In the genomic region with DNA sequence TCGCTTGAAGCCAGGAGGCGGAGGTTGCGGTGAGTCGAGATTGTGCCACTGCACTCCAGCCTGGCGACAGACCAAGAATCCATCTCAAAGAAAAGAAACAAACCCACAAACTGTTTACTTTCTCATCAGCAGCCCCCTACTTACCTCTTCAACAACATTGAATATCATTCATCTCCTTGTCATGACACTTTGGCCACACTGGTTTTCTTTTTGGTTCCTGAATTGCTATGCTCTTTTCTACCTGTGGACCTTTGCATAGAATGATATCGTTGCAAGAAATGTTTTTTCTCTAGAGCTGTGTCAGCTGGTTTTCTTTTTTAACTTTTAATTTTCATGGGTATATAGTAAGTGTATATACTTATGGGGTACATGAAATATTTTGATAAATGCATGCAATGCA, we compare ENCODE assay signal across 24 cellular contexts.
DNase-seq lines count a peak whose midpoint lies in the region; ATAC-seq, FAIRE-seq and TF ChIP-seq lines count a peak whose summit lies in the region.
"Had no signal": no experiment of that assay in that cellular context is flagged by ENCODE, and none has a peak within 500 bp of the region (broad histone marks: within the 10 kb centered on the region; RNA-seq: fewer than 3 reads in every experiment).

No MANE protein-coding gene starts in this region.

- no peak overlapping the region for H3K27ac ChIP-seq in GM12878 (ENCODE audit: control insufficient read depth, insufficient read depth)
- H3K27ac ChIP-seq: BLaER1 had no signal

- H3K4me2 ChIP-seq in GM12878 (ENCODE audit: control insufficient read depth, insufficient read depth), result no peak overlapping the region
- H3K4me2 ChIP-seq: BLaER1 had no signal

- intact Hi-C loops in GM12878 (cut with micrococcal nuclease; ENCODE audit: unreplicated experiment), result no loop called here

- CTCF ChIA-PET in WTC11 (lab: Charles Lee) (interaction anchor here (2.0 kb wide), 1 partner anchor 304 kb away, joined by 5 read pairs; no protein-coding TSS in a partner anchor), GM12878 (lab: Yijun Ruan, JAX) (no interaction called here)

- TF ChIP-seq POLR2A in GM12878 (IDR thresholded peaks at IDR 0.05; ENCODE audit: low read depth, low read length), result no peak

- ATAC-seq in WTC11, result no peak
- no peak for ATAC-seq in GM12878
- no peak for ATAC-seq in naive B cell (ENCODE audit: low read depth in 2 of 2)
- no peak for ATAC-seq in HG03378 (IDR thresholded peaks at IDR 0.05; ENCODE audit: unreplicated experiment)

- H3K4me3 ChIP-seq in GM12878, result no peak overlapping the region
- H3K4me3 ChIP-seq: BLaER1 had no signal

- SMC1A ChIA-PET in GM12878 (lab: Charles Lee; ENCODE audit: uncharacterized antibody, unreplicated experiment), result no interaction called here

- TF ChIP-seq EP300 in GM12878 (IDR thresholded peaks at IDR 0.05; ENCODE audit: borderline replicate concordance in 1 of 2, control insufficient read depth in 1 of 2, low read depth in 2 of 2, low read length in 2 of 2), result no peak

- H4K20me1 ChIP-seq in GM12878 (ENCODE audit: control insufficient read depth, insufficient read depth), result no peaks in the 10 kb centered on the region
- H4K20me1 ChIP-seq: BLaER1 had no signal

- peak; percentile 66 for FAIRE-seq in GM12878 (lab: Jason Lieb, UNC)
- FAIRE-seq: GM12891, GM19239 had no signal

- no peak for TF ChIP-seq RAD21 in GM12878 (IDR thresholded peaks at IDR 0.05; ENCODE audit: insufficient read depth, low read depth, low read length)

- H3K27me3 Mint-ChIP-seq in WTC11 (ENCODE audit: low read depth) (no peaks in the 10 kb centered on the region; the same call in 1 of the 2 replicates), naive B cell (no peaks in the 10 kb centered on the region)
- H3K27me3 Mint-ChIP-seq: CD4-positive, CD25-positive, alpha-beta regulatory T cell had no signal

- no peaks in the 10 kb centered on the region for H3K27me3 ChIP-seq in GM12878 (replicated peaks in 1 of 2; ENCODE audit: control insufficient read depth in 2 of 2, insufficient read depth in 2 of 2, low read length in 1 of 2)
- H3K27me3 ChIP-seq: BE2C, BLaER1 had no signal

- H3K9me3 Mint-ChIP-seq in WTC11 (peaks cover 18% of the 10 kb centered on the region), naive B cell (peaks cover 0 to 7% (median 2%) of the 10 kb centered on the region in 7 donors)
- H3K9me3 Mint-ChIP-seq: CD4-positive, CD25-positive, alpha-beta regulatory T cell had no signal

- no peak for DNase-seq in WTC11 (ENCODE audit: low spot score)
- DNase-seq in GM12878 (ENCODE audit: low read depth, low spot score), result no peak
- DNase-seq in naive B cell, result no peak
- no peak for DNase-seq in NCI-H146 (lab: John Stamatoyannopoulos, UW)
- DNase-seq: 8988T; ACHN; BE2C; C1 segment of cervical spinal cord; CD4-positive, alpha-beta memory T cell; CD4-positive, CD25-positive, alpha-beta regulatory T cell; CD8-positive, alpha-beta memory T cell; COR-L47; DMS 273 treated with DMSO at 0.1 percent for 48 hours; DMS153; DMS53; DMS79; DND-41; EL; GDM1 had no signal

- H3K27ac Mint-ChIP-seq in WTC11 (peak overlapping the region; percentile 39; the same call in 1 of the 2 replicates), naive B cell (peak overlapping the region in 5 of 6 donors; percentile 3 to 93 (median 56))

- H3K4me3 Mint-ChIP-seq in WTC11 (no peak overlapping the region), naive B cell (no peak overlapping the region)
- H3K4me3 Mint-ChIP-seq: CD14-positive monocyte; CD4-positive, alpha-beta memory T cell; CD4-positive, CD25-positive, alpha-beta regulatory T cell; CD8-positive, alpha-beta memory T cell had no signal

- H3K36me3 ChIP-seq in GM12878 (ENCODE audit: control insufficient read depth in 2 of 2, insufficient read depth in 2 of 2, low read length in 1 of 2), result no peaks in the 10 kb centered on the region
- H3K36me3 ChIP-seq: BE2C, BLaER1 had no signal

- H3K4me1 Mint-ChIP-seq in WTC11 (peaks cover 47% of the 10 kb centered on the region), naive B cell (peaks cover 27 to 40% (median 38%) of the 10 kb centered on the region in 3 donors)

- no TSS peak for BruUV-seq in GM12878 (replicated peaks; lab: Mats Ljungman, UMichigan)

- no peaks in the 10 kb centered on the region; the same call in 2 of the 3 replicates for H3K9me3 ChIP-seq in GM12878 (replicated peaks; ENCODE audit: control insufficient read depth, insufficient read depth, low read length)
- H3K9me3 ChIP-seq: BE2C had no signal

- H2AFZ ChIP-seq in GM12878 (ENCODE audit: control insufficient read depth, low read depth, low read length), result no peak overlapping the region

- in situ Hi-C loops in GM12878 (cut with MboI), result no loop called here

- H3K4me1 ChIP-seq in GM12878 (ENCODE audit: control insufficient read depth, insufficient read depth, low read length), result no peaks in the 10 kb centered on the region
- H3K4me1 ChIP-seq: BE2C, BLaER1 had no signal

- POLR2A ChIA-PET in WTC11 (lab: Charles Lee), result interaction anchor here (1.4 to 2.3 kb wide), 2 partner anchors 79 to 82 kb away, joined by 3 to 8 read pairs; a partner anchor contains a TSS
- POLR2A ChIA-PET in GM12878 (lab: Charles Lee), result no interaction called here

- H3K9ac ChIP-seq in GM12878 (ENCODE audit: control insufficient read depth, insufficient read depth, low read length), result no peak overlapping the region
- H3K9ac ChIP-seq: BLaER1 had no signal

- RAD21 ChIA-PET in GM12878 (lab: Charles Lee; ENCODE audit: unreplicated experiment), result no interaction called here

- 87% methylated on average over 6 of the region's 6 CpGs for WGBS in GM12878 (ENCODE audit: insufficient coverage, insufficient replicate concordance, low lambda C conversion rate, missing lambda C conversion rate)

- H3K36me3 Mint-ChIP-seq in WTC11 (peaks cover 60% of the 10 kb centered on the region), naive B cell (peaks cover 9 to 22% of the 10 kb centered on the region in 2 donors)
- H3K36me3 Mint-ChIP-seq: CD14-positive monocyte; CD4-positive, alpha-beta memory T cell; CD4-positive, CD25-positive, alpha-beta regulatory T cell; CD8-positive, alpha-beta memory T cell had no signal

- no peaks in the 10 kb centered on the region for H3K79me2 ChIP-seq in GM12878 (ENCODE audit: control insufficient read depth, insufficient read depth, low read length)

- TF ChIP-seq CTCF in WTC11 (IDR thresholded peaks at IDR 0.05) (no peak), GM12878 (IDR thresholded peaks at IDR 0.05 in 2 of 3, conservative IDR thresholded peaks at IDR 0.05 in 1 of 3; ENCODE audit: control insufficient read depth in 2 of 3, extremely low read depth in 1 of 3, insufficient read depth in 1 of 3, low read depth in 3 of 3, low read length in 3 of 3) (no peak)

TF ChIP-seq in WTC11, 78 proteins besides CTCF, POLR2A, EP300 and RAD21 (continues in another document):
- TF ChIP-seq, protein P1, sequence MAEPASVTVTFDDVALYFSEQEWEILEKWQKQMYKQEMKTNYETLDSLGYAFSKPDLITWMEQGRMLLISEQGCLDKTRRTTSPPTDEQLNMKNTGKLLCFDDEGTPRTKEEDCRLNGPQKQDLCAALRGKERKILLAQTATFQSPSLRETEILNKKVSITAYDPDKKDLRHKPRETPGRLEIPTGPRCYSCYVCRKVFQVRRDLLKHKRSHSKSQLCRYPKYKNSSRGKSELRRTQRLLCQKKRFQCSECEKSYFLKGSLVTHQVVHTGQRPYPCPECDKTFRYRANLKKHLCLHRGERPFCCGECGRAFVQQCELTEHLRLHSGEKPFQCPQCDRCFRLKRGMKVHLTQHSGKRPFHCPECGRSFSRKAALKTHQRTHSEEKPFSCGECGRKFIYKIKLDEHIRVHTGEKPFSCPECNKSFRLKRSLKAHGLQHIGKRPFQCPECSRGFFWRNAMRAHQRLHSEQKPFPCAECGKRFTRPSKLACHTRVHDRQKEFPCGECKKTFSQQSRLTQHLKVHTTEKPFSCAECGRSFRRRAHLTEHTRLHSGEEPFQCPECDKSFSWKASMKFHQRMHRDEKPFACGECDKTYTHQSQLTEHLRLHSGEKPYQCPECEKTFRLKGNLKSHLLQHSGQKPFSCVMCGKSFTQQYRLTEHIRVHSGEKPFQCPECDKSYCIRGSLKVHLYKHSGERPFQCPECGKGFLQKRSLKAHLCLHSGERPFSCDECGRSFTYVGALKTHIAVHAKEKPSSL (CRISPR knock-in tag; conservative IDR thresholded peaks at IDR 0.05), result peak; percentile 7; the same call in 1 of the 2 replicates

TF ChIP-seq in GM12878, 131 proteins besides CTCF, POLR2A, EP300 and RAD21 (continues in another document):
- TF ChIP-seq, protein P2, sequence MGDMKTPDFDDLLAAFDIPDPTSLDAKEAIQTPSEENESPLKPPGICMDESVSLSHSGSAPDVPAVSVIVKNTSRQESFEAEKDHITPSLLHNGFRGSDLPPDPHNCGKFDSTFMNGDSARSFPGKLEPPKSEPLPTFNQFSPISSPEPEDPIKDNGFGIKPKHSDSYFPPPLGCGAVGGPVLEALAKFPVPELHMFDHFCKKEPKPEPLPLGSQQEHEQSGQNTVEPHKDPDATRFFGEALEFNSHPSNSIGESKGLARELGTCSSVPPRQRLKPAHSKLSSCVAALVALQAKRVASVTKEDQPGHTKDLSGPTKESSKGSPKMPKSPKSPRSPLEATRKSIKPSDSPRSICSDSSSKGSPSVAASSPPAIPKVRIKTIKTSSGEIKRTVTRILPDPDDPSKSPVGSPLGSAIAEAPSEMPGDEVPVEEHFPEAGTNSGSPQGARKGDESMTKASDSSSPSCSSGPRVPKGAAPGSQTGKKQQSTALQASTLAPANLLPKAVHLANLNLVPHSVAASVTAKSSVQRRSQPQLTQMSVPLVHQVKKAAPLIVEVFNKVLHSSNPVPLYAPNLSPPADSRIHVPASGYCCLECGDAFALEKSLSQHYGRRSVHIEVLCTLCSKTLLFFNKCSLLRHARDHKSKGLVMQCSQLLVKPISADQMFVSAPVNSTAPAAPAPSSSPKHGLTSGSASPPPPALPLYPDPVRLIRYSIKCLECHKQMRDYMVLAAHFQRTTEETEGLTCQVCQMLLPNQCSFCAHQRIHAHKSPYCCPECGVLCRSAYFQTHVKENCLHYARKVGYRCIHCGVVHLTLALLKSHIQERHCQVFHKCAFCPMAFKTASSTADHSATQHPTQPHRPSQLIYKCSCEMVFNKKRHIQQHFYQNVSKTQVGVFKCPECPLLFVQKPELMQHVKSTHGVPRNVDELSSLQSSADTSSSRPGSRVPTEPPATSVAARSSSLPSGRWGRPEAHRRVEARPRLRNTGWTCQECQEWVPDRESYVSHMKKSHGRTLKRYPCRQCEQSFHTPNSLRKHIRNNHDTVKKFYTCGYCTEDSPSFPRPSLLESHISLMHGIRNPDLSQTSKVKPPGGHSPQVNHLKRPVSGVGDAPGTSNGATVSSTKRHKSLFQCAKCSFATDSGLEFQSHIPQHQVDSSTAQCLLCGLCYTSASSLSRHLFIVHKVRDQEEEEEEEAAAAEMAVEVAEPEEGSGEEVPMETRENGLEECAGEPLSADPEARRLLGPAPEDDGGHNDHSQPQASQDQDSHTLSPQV (IDR thresholded peaks at IDR 0.05), result no peak
- TF ChIP-seq SIN3A (IDR thresholded peaks at IDR 0.05; ENCODE audit: low read depth, low read length) (no peak), CHD1 (IDR thresholded peaks at IDR 0.05; ENCODE audit: low read depth, low read length) (no peak), RBBP5 (conservative IDR thresholded peaks at IDR 0.05) (no peak), STAT1 (conservative IDR thresholded peaks at IDR 0.05) (no peak), POLR2AphosphoS5 (IDR thresholded peaks at IDR 0.05; ENCODE audit: low read length) (no peak), NR2C1 (IDR thresholded peaks at IDR 0.05) (no peak), HDGF (IDR thresholded peaks at IDR 0.05) (no peak)
